Comparison of ENCODE assay signal across 1 cellular context in genomic region chr5:10627185-10628115, GRCh38.
A peak's percentile ranks its signal among the peaks of the same experiment; 100 is the strongest.
TF ChIP-seq lines count a peak whose summit lies in the region.

No MANE protein-coding gene starts in this region.

TF ChIP-seq in K562, 482 proteins besides CTCF, POLR2A, EP300 and RAD21 (continued from another document and continues in another):
- TF ChIP-seq, protein P1, sequence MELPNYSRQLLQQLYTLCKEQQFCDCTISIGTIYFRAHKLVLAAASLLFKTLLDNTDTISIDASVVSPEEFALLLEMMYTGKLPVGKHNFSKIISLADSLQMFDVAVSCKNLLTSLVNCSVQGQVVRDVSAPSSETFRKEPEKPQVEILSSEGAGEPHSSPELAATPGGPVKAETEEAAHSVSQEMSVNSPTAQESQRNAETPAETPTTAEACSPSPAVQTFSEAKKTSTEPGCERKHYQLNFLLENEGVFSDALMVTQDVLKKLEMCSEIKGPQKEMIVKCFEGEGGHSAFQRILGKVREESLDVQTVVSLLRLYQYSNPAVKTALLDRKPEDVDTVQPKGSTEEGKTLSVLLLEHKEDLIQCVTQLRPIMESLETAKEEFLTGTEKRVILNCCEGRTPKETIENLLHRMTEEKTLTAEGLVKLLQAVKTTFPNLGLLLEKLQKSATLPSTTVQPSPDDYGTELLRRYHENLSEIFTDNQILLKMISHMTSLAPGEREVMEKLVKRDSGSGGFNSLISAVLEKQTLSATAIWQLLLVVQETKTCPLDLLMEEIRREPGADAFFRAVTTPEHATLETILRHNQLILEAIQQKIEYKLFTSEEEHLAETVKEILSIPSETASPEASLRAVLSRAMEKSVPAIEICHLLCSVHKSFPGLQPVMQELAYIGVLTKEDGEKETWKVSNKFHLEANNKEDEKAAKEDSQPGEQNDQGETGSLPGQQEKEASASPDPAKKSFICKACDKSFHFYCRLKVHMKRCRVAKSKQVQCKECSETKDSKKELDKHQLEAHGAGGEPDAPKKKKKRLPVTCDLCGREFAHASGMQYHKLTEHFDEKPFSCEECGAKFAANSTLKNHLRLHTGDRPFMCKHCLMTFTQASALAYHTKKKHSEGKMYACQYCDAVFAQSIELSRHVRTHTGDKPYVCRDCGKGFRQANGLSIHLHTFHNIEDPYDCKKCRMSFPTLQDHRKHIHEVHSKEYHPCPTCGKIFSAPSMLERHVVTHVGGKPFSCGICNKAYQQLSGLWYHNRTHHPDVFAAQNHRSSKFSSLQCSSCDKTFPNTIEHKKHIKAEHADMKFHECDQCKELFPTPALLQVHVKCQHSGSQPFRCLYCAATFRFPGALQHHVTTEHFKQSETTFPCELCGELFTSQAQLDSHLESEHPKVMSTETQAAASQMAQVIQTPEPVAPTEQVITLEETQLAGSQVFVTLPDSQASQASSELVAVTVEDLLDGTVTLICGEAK (IDR thresholded peaks at IDR 0.05) = no peak
- TF ChIP-seq, protein P1 (CRISPR knock-in tag; IDR thresholded peaks at IDR 0.05) = no peak
- TF ChIP-seq SMARCC2 (IDR thresholded peaks at IDR 0.05; ENCODE audit: low read depth) (no peak), BCOR (IDR thresholded peaks at IDR 0.05) (peak; percentile 48; the same call in 1 of the 2 replicates), SMAD3 (CRISPR knock-in tag; conservative IDR thresholded peaks at IDR 0.05) (no peak), PPARD (CRISPR knock-in tag; IDR thresholded peaks at IDR 0.05) (no peak), HSF4 (CRISPR knock-in tag; IDR thresholded peaks at IDR 0.05; ENCODE audit: borderline replicate concordance) (no peak), RCOR1 (IDR thresholded peaks at IDR 0.05; ENCODE audit: borderline replicate concordance in 1 of 2, low read depth in 2 of 2, low read length in 2 of 2) (peak in 1 of 2 experiments; percentile 66; a peak in 1 of 4 replicates), ZNF551 (CRISPR knock-in tag; IDR thresholded peaks at IDR 0.05) (no peak), GTF2E2 (tag; IDR thresholded peaks at IDR 0.05) (0 out of 2 replicates have a peak, but pooled peaks have one; percentile 33), ZNF146 (CRISPR knock-in tag; IDR thresholded peaks at IDR 0.05; ENCODE audit: unreplicated experiment) (no peak), MEF2A (IDR thresholded peaks at IDR 0.05; ENCODE audit: control insufficient read depth, low read depth, low read length) (no peak), CC2D1A (IDR thresholded peaks at IDR 0.05) (peak; percentile 94), ZNF76 (CRISPR knock-in tag; IDR thresholded peaks at IDR 0.05; ENCODE audit: borderline replicate concordance) (0 out of 2 replicates have a peak, but pooled peaks have one; percentile 44), GTF2A2 (tag; IDR thresholded peaks at IDR 0.05) (no peak), EHMT2 (IDR thresholded peaks at IDR 0.05) (peak; percentile 84; the same call in 1 of the 2 replicates), NR4A1 (CRISPR knock-in tag; IDR thresholded peaks at IDR 0.05) (no peak), NR4A1 (tag; IDR thresholded peaks at IDR 0.05) (peak; percentile 63; the same call in 1 of the 2 replicates), STAT5A (IDR thresholded peaks at IDR 0.05; ENCODE audit: borderline replicate concordance, low read length) (no peak), CREB3L1 (IDR thresholded peaks at IDR 0.05; ENCODE audit: borderline replicate concordance, low read depth) (peak; percentile 87), MAX (CRISPR knock-in tag; IDR thresholded peaks at IDR 0.05) (peak; percentile 85), FOXP1 (CRISPR knock-in tag; IDR thresholded peaks at IDR 0.05) (peak; percentile 71; the same call in 1 of the 2 replicates), KLF13 (tag; IDR thresholded peaks at IDR 0.05; ENCODE audit: borderline replicate concordance, low read depth) (0 out of 2 replicates have a peak, but pooled peaks have one; percentile 31), POLR3G (IDR thresholded peaks at IDR 0.05; ENCODE audit: extremely low read depth, insufficient read length, insufficient replicate concordance) (no peak), CEBPZ (IDR thresholded peaks at IDR 0.05; ENCODE audit: borderline replicate concordance, low read depth, low read length) (no peak), RBBP5 (IDR thresholded peaks at IDR 0.05; ENCODE audit: borderline replicate concordance, insufficient read depth, low read length, poor library complexity, severe bottlenecking) (no peak), NRF1 (conservative IDR thresholded peaks at IDR 0.05 in 1 of 2, IDR thresholded peaks at IDR 0.05 in 1 of 2) (peak; percentile 26 to 36; a peak in 1 of 4 replicates), HEY1 (CRISPR knock-in tag; IDR thresholded peaks at IDR 0.05; ENCODE audit: borderline replicate concordance) (no peak), HBP1 (CRISPR knock-in tag; IDR thresholded peaks at IDR 0.05) (no peak), ZNF408 (CRISPR knock-in tag; IDR thresholded peaks at IDR 0.05; ENCODE audit: low read depth) (no peak), ZNF253 (CRISPR knock-in tag; conservative IDR thresholded peaks at IDR 0.05) (no peak), EP400 (IDR thresholded peaks at IDR 0.05) (peak; percentile 84), ATF7 (IDR thresholded peaks at IDR 0.05) (peak; percentile 96), STAT5B (CRISPR knock-in tag; IDR thresholded peaks at IDR 0.05) (no peak), HDAC2 (IDR thresholded peaks at IDR 0.05) (peak; percentile 67; the same call in 1 of the 2 replicates), TAL1 (IDR thresholded peaks at IDR 0.05) (no peak; the same call in 1 of the 2 replicates)
- TF ChIP-seq, protein P2, sequence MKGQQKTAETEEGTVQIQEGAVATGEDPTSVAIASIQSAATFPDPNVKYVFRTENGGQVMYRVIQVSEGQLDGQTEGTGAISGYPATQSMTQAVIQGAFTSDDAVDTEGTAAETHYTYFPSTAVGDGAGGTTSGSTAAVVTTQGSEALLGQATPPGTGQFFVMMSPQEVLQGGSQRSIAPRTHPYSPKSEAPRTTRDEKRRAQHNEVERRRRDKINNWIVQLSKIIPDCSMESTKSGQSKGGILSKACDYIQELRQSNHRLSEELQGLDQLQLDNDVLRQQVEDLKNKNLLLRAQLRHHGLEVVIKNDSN (CRISPR knock-in tag; IDR thresholded peaks at IDR 0.05) = peak; percentile 42; the same call in 1 of the 2 replicates
- TF ChIP-seq, protein P3, sequence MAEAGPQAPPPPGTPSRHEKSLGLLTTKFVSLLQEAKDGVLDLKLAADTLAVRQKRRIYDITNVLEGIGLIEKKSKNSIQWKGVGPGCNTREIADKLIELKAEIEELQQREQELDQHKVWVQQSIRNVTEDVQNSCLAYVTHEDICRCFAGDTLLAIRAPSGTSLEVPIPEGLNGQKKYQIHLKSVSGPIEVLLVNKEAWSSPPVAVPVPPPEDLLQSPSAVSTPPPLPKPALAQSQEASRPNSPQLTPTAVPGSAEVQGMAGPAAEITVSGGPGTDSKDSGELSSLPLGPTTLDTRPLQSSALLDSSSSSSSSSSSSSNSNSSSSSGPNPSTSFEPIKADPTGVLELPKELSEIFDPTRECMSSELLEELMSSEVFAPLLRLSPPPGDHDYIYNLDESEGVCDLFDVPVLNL (CRISPR knock-in tag; IDR thresholded peaks at IDR 0.05; ENCODE audit: low read depth) = no peak
- TF ChIP-seq, protein P4, sequence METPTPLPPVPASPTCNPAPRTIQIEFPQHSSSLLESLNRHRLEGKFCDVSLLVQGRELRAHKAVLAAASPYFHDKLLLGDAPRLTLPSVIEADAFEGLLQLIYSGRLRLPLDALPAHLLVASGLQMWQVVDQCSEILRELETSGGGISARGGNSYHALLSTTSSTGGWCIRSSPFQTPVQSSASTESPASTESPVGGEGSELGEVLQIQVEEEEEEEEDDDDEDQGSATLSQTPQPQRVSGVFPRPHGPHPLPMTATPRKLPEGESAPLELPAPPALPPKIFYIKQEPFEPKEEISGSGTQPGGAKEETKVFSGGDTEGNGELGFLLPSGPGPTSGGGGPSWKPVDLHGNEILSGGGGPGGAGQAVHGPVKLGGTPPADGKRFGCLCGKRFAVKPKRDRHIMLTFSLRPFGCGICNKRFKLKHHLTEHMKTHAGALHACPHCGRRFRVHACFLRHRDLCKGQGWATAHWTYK (CRISPR knock-in tag; IDR thresholded peaks at IDR 0.05) = peak; percentile 76; the same call in 1 of the 2 replicates
- TF ChIP-seq, protein P5, sequence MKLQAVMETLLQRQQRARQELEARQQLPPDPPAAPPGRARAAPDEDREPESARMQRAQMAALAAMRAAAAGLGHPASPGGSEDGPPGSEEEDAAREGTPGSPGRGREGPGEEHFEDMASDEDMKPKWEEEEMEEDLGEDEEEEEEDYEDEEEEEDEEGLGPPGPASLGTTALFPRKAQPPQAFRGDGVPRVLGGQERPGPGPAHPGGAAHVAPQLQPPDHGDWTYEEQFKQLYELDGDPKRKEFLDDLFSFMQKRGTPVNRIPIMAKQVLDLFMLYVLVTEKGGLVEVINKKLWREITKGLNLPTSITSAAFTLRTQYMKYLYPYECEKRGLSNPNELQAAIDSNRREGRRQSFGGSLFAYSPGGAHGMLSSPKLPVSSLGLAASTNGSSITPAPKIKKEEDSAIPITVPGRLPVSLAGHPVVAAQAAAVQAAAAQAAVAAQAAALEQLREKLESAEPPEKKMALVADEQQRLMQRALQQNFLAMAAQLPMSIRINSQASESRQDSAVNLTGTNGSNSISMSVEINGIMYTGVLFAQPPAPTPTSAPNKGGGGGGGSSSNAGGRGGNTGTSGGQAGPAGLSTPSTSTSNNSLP (IDR thresholded peaks at IDR 0.05; ENCODE audit: borderline replicate concordance, low read depth, low read length) = no peak
